In genomic region chr15:78769473-78770225, GRCh38 we compare ENCODE assay signal across 1 cellular context. TPM values are rescaled to one million over a fixed set of nuclear protein-coding genes. Genes with fewer than 3 reads are reported as not detected.
"Had no signal": no experiment of that assay in that cellular context is flagged by ENCODE, and none has a peak within 500 bp of the region (broad histone marks: within the 10 kb centered on the region; RNA-seq: fewer than 3 reads in every experiment).

No MANE protein-coding gene starts in this region.

RNA-seq across cellular contexts. Expression of gene ADAMTS7, which starts 41.6 kb away (rescaled TPM):
- total RNA-seq: mononuclear cell had no signal
